Comparison of ENCODE assay signal across 28 cellular contexts in the genomic region with DNA sequence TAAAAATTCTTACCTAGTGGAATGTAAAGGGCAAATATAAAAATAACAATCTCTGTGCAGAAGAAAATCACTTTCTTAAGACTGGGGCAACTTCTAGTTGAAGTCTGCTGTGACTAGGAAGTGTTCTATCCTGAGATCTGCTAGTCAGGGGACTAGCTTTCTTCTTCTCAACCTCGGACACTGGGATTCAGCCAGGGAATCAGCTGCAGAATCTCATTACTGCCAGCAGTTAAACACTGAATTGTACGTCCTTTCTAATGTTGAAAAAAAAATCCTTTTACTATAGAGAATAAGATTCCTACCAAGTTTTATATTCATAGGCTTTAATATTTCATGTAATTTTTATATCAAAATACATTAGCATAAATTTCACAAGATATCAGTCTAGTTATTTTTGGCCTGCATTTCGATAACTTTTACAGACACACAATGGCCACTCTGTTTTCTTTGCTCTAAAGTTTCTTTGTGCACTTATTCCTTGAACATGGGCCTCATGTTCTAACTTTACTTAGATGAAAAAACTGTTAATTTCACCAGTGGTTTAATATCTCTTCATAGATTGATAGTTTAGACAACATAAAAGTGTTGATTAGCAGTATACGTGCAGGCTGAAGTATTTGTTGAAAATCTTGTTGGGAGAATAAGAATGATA. TPM values are rescaled to one million over a fixed set of nuclear protein-coding genes. Genes with fewer than 3 reads are reported as not detected.
DNase-seq lines count a peak whose midpoint lies in the region; ATAC-seq, FAIRE-seq and TF ChIP-seq lines count a peak whose summit lies in the region.
"Had no signal": no experiment of that assay in that cellular context is flagged by ENCODE, and none has a peak within 500 bp of the region (broad histone marks: within the 10 kb centered on the region; RNA-seq: fewer than 3 reads in every experiment).

No MANE protein-coding gene starts in this region.

- no peaks in the 10 kb centered on the region for H3K36me3 ChIP-seq in HEK293 (ENCODE audit: control insufficient read depth in 2 of 2, insufficient read depth in 1 of 2, low read length in 2 of 2)
- H3K36me3 ChIP-seq in thyroid gland = no peaks in the 10 kb centered on the region
- H3K36me3 ChIP-seq: BLaER1 treated with 17β-estradiol and CSF1 and Interleukin-3, amounts not matched to agents 10 nM and 100 nM; left lung; prostate gland had no signal

- peak; percentile 12 for FAIRE-seq in endometrium (lab: Jason Lieb, UNC)
- FAIRE-seq: GM19239 had no signal

- intact Hi-C loops in thyroid gland (cut with DNase I) = no loop called here

- CTCF ChIA-PET in HEK293 (lab: Yijun Ruan, JAX) = interaction anchor here (1.5 kb wide), 1 partner anchor 32 kb away, joined by 5 read pairs; no protein-coding TSS in a partner anchor

- H3K27ac Mint-ChIP-seq in nephron progenitor cell = no peak overlapping the region
- H3K27ac Mint-ChIP-seq: activated CD4-positive, alpha-beta T cell treated with anti-CD3 and anti-CD28 coated beads for 36 hours; activated naive CD8-positive, alpha-beta T cell treated with anti-CD3 and anti-CD28 coated beads, Interleukin-2, amount 50 U/mL, for 24 hours; activated T-cell treated with anti-CD3 and anti-CD28 coated beads, Interleukin-2, amount 50 U/mL, for 24 hours; dendritic cell treated with granulocyte-macrophage colony-stimulating factor and Interleukin-4, amounts not matched to agents 40 ng/mL and 50 ng/mL, for 4 days; T-helper 17 cell had no signal

- peak overlapping the region; percentile 57 for H3K27ac ChIP-seq in HEK293 (ENCODE audit: extremely low read depth, low read depth, low read length)
- no peak overlapping the region for H3K27ac ChIP-seq in thyroid gland
- H3K27ac ChIP-seq: BLaER1 treated with 17β-estradiol and CSF1 and Interleukin-3, amounts not matched to agents 10 nM and 100 nM; left lung; prostate gland had no signal

- POLR2A ChIA-PET in HEK293 (lab: Yijun Ruan, JAX) = no interaction called here

- DNase-seq in nephron progenitor cell (no peak), superior temporal gyrus (ENCODE audit: extremely low spot score) (peak; percentile 62), thyroid gland (no peak), SIG-M5 treated with dmso at 0.1 percent for 504 hours (lab: John Stamatoyannopoulos, UW; ENCODE audit: unreplicated experiment) (no peak)
- DNase-seq: activated CD4-positive, alpha-beta T cell treated with anti-CD3 and anti-CD28 coated beads for 36 hours; activated gamma-delta T cell treated with Interleukin-2 at 50 U/mL for 16 hours; activated naive CD8-positive, alpha-beta T cell treated with anti-CD3 and anti-CD28 coated beads, Interleukin-2, amount 50 U/mL, for 24 hours; activated T-cell treated with anti-CD3 and anti-CD28 coated beads, Interleukin-2, amount 50 U/mL, for 24 hours; Caco-2; DMS79; GF-D8; H7; left lung; mucosa of descending colon; NCI-H1417 treated with DMSO at 0.1 percent for 48 hours; NCI-H2107; NCI-H748 treated with DMSO at 0.1 percent for 48 hours; stimulated activated CD4-positive, alpha-beta T cell treated with anti-CD3 and anti-CD28 coated beads, Interleukin-15, amount 100 ng/mL, for 24 hours; stimulated activated naive CD4-positive, alpha-beta T cell; T-helper 17 cell had no signal

- 72 to 77% methylated on average over 4 of the region's 4 CpGs for WGBS in thyroid gland, 2 donors

- ATAC-seq in activated CD4-positive, CD25-positive, alpha-beta regulatory T cell treated with anti-CD3 and anti-CD28 coated beads, Interleukin-2, amount 50 U/mL, for 24 hours = no peak
- ATAC-seq: activated CD4-positive, alpha-beta T cell treated with anti-CD3 and anti-CD28 coated beads for 36 hours; activated naive CD8-positive, alpha-beta T cell treated with anti-CD3 and anti-CD28 coated beads, Interleukin-2, amount 50 U/mL, for 24 hours; left lung; mucosa of descending colon; T-helper 17 cell had no signal

- H3K9me3 ChIP-seq in HEK293 (ENCODE audit: control insufficient read depth, insufficient read depth, low read depth, low read length) (no peaks in the 10 kb centered on the region), thyroid gland (no peaks in the 10 kb centered on the region)
- H3K9me3 ChIP-seq: BLaER1 treated with 17β-estradiol and CSF1 and Interleukin-3, amounts not matched to agents 10 nM and 100 nM; Caco-2; left lung; mucosa of descending colon; prostate gland had no signal

- H3K36me3 Mint-ChIP-seq in nephron progenitor cell (ENCODE audit: low read depth) = no peaks in the 10 kb centered on the region

- TF ChIP-seq POLR2A in thyroid gland (IDR thresholded peaks at IDR 0.05) = no peak

- peaks cover 8% of the 10 kb centered on the region for H3K27me3 Mint-ChIP-seq in nephron progenitor cell (ENCODE audit: low read depth, poor library complexity)
- H3K27me3 Mint-ChIP-seq: central memory CD8-positive, alpha-beta T cell had no signal

- H3K4me3 Mint-ChIP-seq in nephron progenitor cell = peak overlapping the region; percentile 85
- H3K4me3 Mint-ChIP-seq: activated CD4-positive, alpha-beta T cell treated with anti-CD3 and anti-CD28 coated beads for 36 hours; activated naive CD8-positive, alpha-beta T cell treated with anti-CD3 and anti-CD28 coated beads, Interleukin-2, amount 50 U/mL, for 24 hours; activated T-cell treated with anti-CD3 and anti-CD28 coated beads, Interleukin-2, amount 50 U/mL, for 24 hours; central memory CD8-positive, alpha-beta T cell; dendritic cell treated with granulocyte-macrophage colony-stimulating factor and Interleukin-4, amounts not matched to agents 40 ng/mL and 50 ng/mL, for 4 days; T-helper 17 cell had no signal

- no peaks in the 10 kb centered on the region for H3K27me3 ChIP-seq in thyroid gland

- TF ChIP-seq CTCF in HEK293 (tag by site-specific recombination; IDR thresholded peaks at IDR 0.05) (no peak), nephron progenitor cell (IDR thresholded peaks at IDR 0.05) (no peak), thyroid gland (IDR thresholded peaks at IDR 0.05) (no peak)

- H3K4me3 ChIP-seq in HEK293 (ENCODE audit: low read depth, low read length) (no peak overlapping the region), thyroid gland (replicated peaks in 1 of 3) (no peak overlapping the region)
- H3K4me3 ChIP-seq: BLaER1 treated with 17β-estradiol and CSF1 and Interleukin-3, amounts not matched to agents 10 nM and 100 nM; left lung; mucosa of descending colon; prostate gland had no signal

- H3K4me1 ChIP-seq in HEK293 (ENCODE audit: control insufficient read depth, insufficient read depth, low read length) (peaks cover 48% of the 10 kb centered on the region), thyroid gland (peaks cover 4 to 8% of the 10 kb centered on the region in 2 donors)

- H3K9me3 Mint-ChIP-seq in nephron progenitor cell = no peaks in the 10 kb centered on the region
- H3K9me3 Mint-ChIP-seq: activated naive CD8-positive, alpha-beta T cell treated with anti-CD3 and anti-CD28 coated beads, Interleukin-2, amount 50 U/mL, for 24 hours; activated T-cell treated with anti-CD3 and anti-CD28 coated beads, Interleukin-2, amount 50 U/mL, for 24 hours; central memory CD8-positive, alpha-beta T cell; dendritic cell treated with granulocyte-macrophage colony-stimulating factor and Interleukin-4, amounts not matched to agents 40 ng/mL and 50 ng/mL, for 4 days had no signal

- H3K4me1 Mint-ChIP-seq in nephron progenitor cell = peaks cover 34% of the 10 kb centered on the region

TF ChIP-seq in HEK293, 187 proteins besides CTCF, POLR2A, EP300 and RAD21:
- TF ChIP-seq IKZF3 (tag by site-specific recombination; IDR thresholded peaks at IDR 0.05) (no peak), ZNF830 (tag by site-specific recombination; IDR thresholded peaks at IDR 0.05; ENCODE audit: low read depth) (no peak), ZBTB20 (tag by site-specific recombination; IDR thresholded peaks at IDR 0.05) (peak; percentile 74), ZNF350 (tag by site-specific recombination; IDR thresholded peaks at IDR 0.05) (no peak), ZNF140 (tag by site-specific recombination; IDR thresholded peaks at IDR 0.05) (no peak), ZBTB17 (tag by site-specific recombination; IDR thresholded peaks at IDR 0.05) (no peak), YY2 (tag by site-specific recombination; IDR thresholded peaks at IDR 0.05) (no peak)

RNA-seq across cellular contexts. Expression of gene NEO1, which starts 2.6 kb away (rescaled TPM):
- 10 to 100 TPM; 27.1 to 39.6 (median 28.8) TPM for total RNA-seq in thyroid gland
